In genomic region chr20:46674253-46675083, GRCh38 we compare ENCODE assay signal across 22 cellular contexts. TPM values are rescaled to one million over a fixed set of nuclear protein-coding genes. Genes with fewer than 3 reads are reported as not detected.
DNase-seq lines count a peak whose midpoint lies in the region; ATAC-seq and TF ChIP-seq lines count a peak whose summit lies in the region.
"Had no signal": no experiment of that assay in that cellular context is flagged by ENCODE, and none has a peak within 500 bp of the region (broad histone marks: within the 10 kb centered on the region; RNA-seq: fewer than 3 reads in every experiment).

No MANE protein-coding gene starts in this region.

- H3K27ac ChIP-seq in right cardiac atrium (ENCODE audit: low read length) (no peak overlapping the region), smooth muscle cell (ENCODE audit: low read depth) (no peak overlapping the region)
- H3K27ac ChIP-seq: breast epithelium, colonic mucosa, SK-N-MC, upper lobe of left lung had no signal

- H3K79me2 ChIP-seq in smooth muscle cell (ENCODE audit: low read depth), result no peaks in the 10 kb centered on the region

- 65% methylated on average over 14 of the region's 14 CpGs for WGBS in right cardiac atrium
- WGBS in smooth muscle cell (ENCODE audit: low lambda C conversion rate), result 81% methylated on average over 14 of the region's 14 CpGs

- no peaks in the 10 kb centered on the region for H3K36me3 ChIP-seq in smooth muscle cell (ENCODE audit: low read depth)
- H3K36me3 ChIP-seq: breast epithelium, colonic mucosa, upper lobe of left lung had no signal

- ATAC-seq in right cardiac atrium (peak; percentile 34 to 53), left cardiac atrium (no peak), Right ventricle myocardium superior (ENCODE audit: poor library complexity) (no peak)

- H3K4me2 ChIP-seq in smooth muscle cell, result no peak overlapping the region

- H3K27ac Mint-ChIP-seq in type B pancreatic cell, result no peak overlapping the region
- H3K27ac Mint-ChIP-seq: memory B cell; T-helper 2 cell treated with Interferon-gamma antibody and Interleukin-4, amounts not matched to agents 5 μg/mL and 100 μg/mL, for 36 hours had no signal

- intact Hi-C loops in right cardiac atrium (cut with DNase I), result loop anchor here in 1 of 4 donors (10.0 kb wide), 1 partner anchor 120 kb away; the partner anchor contains the start of gene OCSTAMP
- intact Hi-C loops in left cardiac atrium (cut with DNase I), result loop anchor here in 1 of 2 donors (10.0 kb wide), 1 partner anchor 130 kb away; no protein-coding TSS in a partner anchor
- intact Hi-C loops in Right ventricle myocardium superior (cut with DNase I), result no loop called here

- peaks cover 19% of the 10 kb centered on the region for H3K4me1 Mint-ChIP-seq in type B pancreatic cell (ENCODE audit: unreplicated experiment)

- H3K4me1 ChIP-seq in right cardiac atrium (ENCODE audit: control insufficient read depth, insufficient read depth, low read length) (no peaks in the 10 kb centered on the region), smooth muscle cell (ENCODE audit: low read depth) (no peaks in the 10 kb centered on the region)
- H3K4me1 ChIP-seq: breast epithelium, colonic mucosa, upper lobe of left lung had no signal

- DNase-seq in right cardiac atrium, result peak in 1 of 3 donors; percentile 50
- no peak for DNase-seq in left cardiac atrium
- peak; percentile 26 for DNase-seq in iPS-NIHi11 (ENCODE audit: low spot score)
- peak; percentile 45 for DNase-seq in type B pancreatic cell (ENCODE audit: extremely low spot score, unreplicated experiment)
- DNase-seq in smooth muscle cell (lab: John Stamatoyannopoulos, UW; ENCODE audit: unreplicated experiment), result no peak
- no peak for DNase-seq in Right ventricle myocardium superior
- DNase-seq: activated effector memory CD4-positive, alpha-beta T cell treated with anti-CD3 and anti-CD28 coated beads, Interleukin-2, amount 50 U/mL, for 16 hours; colonic mucosa; DMS53; Karpas-422; kidney glomerular epithelial cell; NCI-H187 treated with DMSO at 0.1 percent for 48 hours; NCI-H2227 treated with DMSO at 0.1 percent for 48 hours; RPMI8226; stimulated activated CD4-positive, alpha-beta T cell treated with anti-CD3 and anti-CD28 coated beads, Interleukin-15, amount 100 ng/mL, for 24 hours; stimulated activated CD8-positive, alpha-beta memory T cell treated with anti-CD3 and anti-CD28 coated beads, Interleukin-4, amount 100 ng/mL, for 48 hours had no signal

- peaks cover 16% of the 10 kb centered on the region for H3K36me3 Mint-ChIP-seq in type B pancreatic cell

- peaks cover 6% of the 10 kb centered on the region for H3K9me3 Mint-ChIP-seq in type B pancreatic cell
- H3K9me3 Mint-ChIP-seq: memory B cell had no signal

- no peak overlapping the region for H2AFZ ChIP-seq in smooth muscle cell (ENCODE audit: low read depth)

- TF ChIP-seq CTCF in type B pancreatic cell (conservative IDR thresholded peaks at IDR 0.05) (no peak), smooth muscle cell (IDR thresholded peaks at IDR 0.05; ENCODE audit: borderline replicate concordance, insufficient read depth, poor library complexity, severe bottlenecking) (no peak)

- H3K4me3 ChIP-seq in right cardiac atrium (ENCODE audit: low read length) (no peak overlapping the region), smooth muscle cell (no peak overlapping the region)
- H3K4me3 ChIP-seq: breast epithelium, colonic mucosa, SK-N-MC, upper lobe of left lung had no signal

- H3K9ac ChIP-seq in smooth muscle cell (ENCODE audit: low read depth), result no peak overlapping the region

- no peaks in the 10 kb centered on the region for H3K27me3 ChIP-seq in right cardiac atrium (ENCODE audit: control insufficient read depth, insufficient read depth)
- no peaks in the 10 kb centered on the region for H3K27me3 ChIP-seq in smooth muscle cell (ENCODE audit: low read depth)
- H3K27me3 ChIP-seq: breast epithelium, colonic mucosa, upper lobe of left lung had no signal

- peaks cover 3% of the 10 kb centered on the region for H4K20me1 ChIP-seq in smooth muscle cell (ENCODE audit: low read depth)

- peak overlapping the region; percentile 31 for H3K4me3 Mint-ChIP-seq in type B pancreatic cell
- H3K4me3 Mint-ChIP-seq: memory B cell; T-helper 2 cell treated with Interferon-gamma antibody and Interleukin-4, amounts not matched to agents 5 μg/mL and 100 μg/mL, for 36 hours had no signal

- peaks cover 4% of the 10 kb centered on the region for H3K9me3 ChIP-seq in right cardiac atrium (ENCODE audit: control insufficient read depth, low read length)
- no peaks in the 10 kb centered on the region for H3K9me3 ChIP-seq in smooth muscle cell (replicated peaks; ENCODE audit: low read depth)
- H3K9me3 ChIP-seq: colonic mucosa had no signal

- no peaks in the 10 kb centered on the region for H3K27me3 Mint-ChIP-seq in type B pancreatic cell

- no peaks in the 10 kb centered on the region for H3F3A ChIP-seq in smooth muscle cell (ENCODE audit: low read depth)

RNA-seq across cellular contexts. Expression of gene TP53RK, which starts 14.8 kb away (rescaled TPM):
- 1 to 10 TPM; 8.5 to 9.9 (median 9.3) TPM for total RNA-seq in right cardiac atrium
- polyA plus RNA-seq in right cardiac atrium, result 6.8 TPM
- total RNA-seq in left cardiac atrium, result 1 to 10 TPM; 6.8 to 9.7 TPM
- total RNA-seq in type B pancreatic cell (ENCODE audit: low replicate concordance), result 11.4 and 13.6 TPM in 2 replicates
- 26.5 and 30.9 TPM in 2 replicates for total RNA-seq in smooth muscle cell
- 28.2 and 30.9 TPM in 2 replicates for polyA plus RNA-seq in smooth muscle cell
- 5.0 TPM for total RNA-seq in Right ventricle myocardium superior

RNA-seq across cellular contexts. Expression of gene SLC13A3, which starts 23.2 kb away (rescaled TPM):
- total RNA-seq in right cardiac atrium (1 to 10 TPM in 1 of 4 donors, under 1 TPM in 3; 0.35 to 1.5 (median 0.51) TPM), left cardiac atrium (1 to 10 TPM in 1 of 2 donors, under 1 TPM in 1; 0.71 to 2.5 TPM), type B pancreatic cell (ENCODE audit: low replicate concordance) (3.2 and 7.9 TPM in 2 replicates), smooth muscle cell (6.4 and 8.6 TPM in 2 replicates), Right ventricle myocardium superior (0.30 TPM)
- polyA plus RNA-seq in right cardiac atrium (0.50 TPM), smooth muscle cell (6.2 and 7.7 TPM in 2 replicates)
- total RNA-seq: A172 had no signal

RNA-seq across cellular contexts. Expression of gene SLC2A10, which starts 35.0 kb away (rescaled TPM):
- total RNA-seq in right cardiac atrium (1 to 10 TPM; 6.7 to 8.5 (median 7.6) TPM), left cardiac atrium (1 to 10 TPM; 5.6 to 7.7 TPM), type B pancreatic cell (ENCODE audit: low replicate concordance) (12.3 and 15.8 TPM in 2 replicates), smooth muscle cell (43.7 and 59.7 TPM in 2 replicates), Right ventricle myocardium superior (2.6 TPM)
- polyA plus RNA-seq in right cardiac atrium (4.6 TPM), smooth muscle cell (27.4 and 40.5 TPM in 2 replicates)

Comparison
In these comparisons a context has a peak if more than half of its experiments do, and no peak if none do; other contexts are left out.
1. ATAC-seq: peak in right cardiac atrium (2 of 2); none in left cardiac atrium (0 of 2) and Right ventricle myocardium superior (single experiment).
2. DNase-seq: peak in iPS-NIHi11 (single experiment) and type B pancreatic cell (single experiment); none in left cardiac atrium (single experiment), smooth muscle cell (single experiment) and Right ventricle myocardium superior (single experiment).